Comparison of ENCODE assay signal across 24 cellular contexts in the genomic region with DNA sequence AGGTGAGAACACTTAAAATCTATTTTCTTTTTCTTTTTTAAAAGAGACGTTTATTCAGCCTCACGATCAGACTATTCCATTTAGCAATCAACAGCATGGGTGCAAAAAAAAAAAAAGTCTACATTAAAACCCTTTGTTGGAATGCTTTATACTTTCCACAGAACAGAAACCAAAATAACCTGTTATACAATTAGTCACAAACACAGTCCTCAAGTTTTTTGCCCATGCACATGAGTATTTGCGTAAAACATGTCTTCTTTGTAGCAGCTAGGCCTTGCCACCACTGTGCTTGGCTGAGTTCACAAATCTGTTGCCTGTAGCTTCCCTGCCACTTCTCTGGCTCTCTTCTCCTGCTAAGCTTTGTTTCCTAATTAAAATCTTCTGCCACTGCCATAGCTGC. TPM values are rescaled to one million over a fixed set of nuclear protein-coding genes. Genes with fewer than 3 reads are reported as not detected.
DNase-seq lines count a peak whose midpoint lies in the region; ATAC-seq, FAIRE-seq and TF ChIP-seq lines count a peak whose summit lies in the region.
"Had no signal": no experiment of that assay in that cellular context is flagged by ENCODE, and none has a peak within 500 bp of the region (broad histone marks: within the 10 kb centered on the region; RNA-seq: fewer than 3 reads in every experiment).

No MANE protein-coding gene starts in this region.

- POLR2A ChIA-PET in activated CD4-positive, alpha-beta memory T cell treated with anti-CD3 and anti-CD28 coated beads for 36 hours (lab: Charles Lee) = interaction anchor here (1.0 to 1.1 kb wide), 2 partner anchors 30 to 35 kb away, joined by 3 read pairs; no protein-coding TSS in a partner anchor

- intact Hi-C loops in activated CD4-positive, alpha-beta memory T cell treated with anti-CD3 and anti-CD28 coated beads for 36 hours (cut with micrococcal nuclease) = loop anchor here (1.0 kb wide), 1 partner anchor 217 kb away; no protein-coding TSS in a partner anchor
- intact Hi-C loops in spleen (cut with DNase I; ENCODE audit: low total_unique reads) = no loop called here

- no peaks in the 10 kb centered on the region for H3K27me3 Mint-ChIP-seq in activated T-cell treated with anti-CD3 and anti-CD28 coated beads, Interleukin-2, amount 50 U/mL, for 72 hours (ENCODE audit: low read depth)
- peaks cover 2% of the 10 kb centered on the region for H3K27me3 Mint-ChIP-seq in activated CD4-positive, alpha-beta memory T cell treated with anti-CD3 and anti-CD28 coated beads for 36 hours
- H3K27me3 Mint-ChIP-seq: IgD-negative memory B cell; stimulated activated memory B cell treated with anti-CD40 and anti-IgM and Interleukin-4, amounts not matched to agents 10 μg/mL and 1 μg/mL and 100 μg/mL, for 72 hours had no signal

- no peak for TF ChIP-seq POLR2A in spleen (IDR thresholded peaks at IDR 0.05)

- H3K4me1 ChIP-seq in spleen = peaks cover 0 to 42% (median 22%) of the 10 kb centered on the region in 6 donors
- H3K4me1 ChIP-seq: colonic mucosa, gastrocnemius medialis, SJCRH30 had no signal

- H3K9me3 Mint-ChIP-seq in activated T-cell treated with anti-CD3 and anti-CD28 coated beads, Interleukin-2, amount 50 U/mL, for 72 hours = no peaks in the 10 kb centered on the region
- peaks cover 4% of the 10 kb centered on the region for H3K9me3 Mint-ChIP-seq in activated CD4-positive, alpha-beta memory T cell treated with anti-CD3 and anti-CD28 coated beads for 36 hours
- H3K9me3 Mint-ChIP-seq: IgD-negative memory B cell; stimulated activated memory B cell treated with anti-CD40 and anti-IgM and Interleukin-4, amounts not matched to agents 10 μg/mL and 1 μg/mL and 100 μg/mL, for 72 hours had no signal

- H3K4me1 Mint-ChIP-seq in activated T-cell treated with anti-CD3 and anti-CD28 coated beads, Interleukin-2, amount 50 U/mL, for 72 hours (ENCODE audit: low read depth) = peaks cover 13% of the 10 kb centered on the region
- peaks cover 36% of the 10 kb centered on the region for H3K4me1 Mint-ChIP-seq in activated CD4-positive, alpha-beta memory T cell treated with anti-CD3 and anti-CD28 coated beads for 36 hours (ENCODE audit: low read depth)
- H3K4me1 Mint-ChIP-seq: stimulated activated memory B cell treated with anti-CD40 and anti-IgM and Interleukin-4, amounts not matched to agents 10 μg/mL and 1 μg/mL and 100 μg/mL, for 72 hours had no signal

- H3K27ac ChIP-seq in spleen = peak overlapping the region; percentile 8 to 81 (median 35)
- H3K27ac ChIP-seq: brain microvascular endothelial cell, C4-2B, colonic mucosa, esophagus squamous epithelium, gastrocnemius medialis, GM23248, hepatocyte, SJCRH30, thoracic aorta had no signal

- H3K4me3 ChIP-seq in bronchial epithelial cell (ENCODE audit: low read depth, low read length) (no peak overlapping the region), spleen (no peak overlapping the region)
- H3K4me3 ChIP-seq: colonic mucosa, esophagus squamous epithelium, gastrocnemius medialis, GM23248, hepatocyte, SJCRH30, skin epidermis, thoracic aorta had no signal

- H3K9me3 ChIP-seq in spleen = no peaks in the 10 kb centered on the region
- H3K9me3 ChIP-seq: colonic mucosa, esophagus squamous epithelium, gastrocnemius medialis, SJCRH30, thoracic aorta had no signal

- H3K27ac Mint-ChIP-seq in activated T-cell treated with anti-CD3 and anti-CD28 coated beads, Interleukin-2, amount 50 U/mL, for 72 hours = peak overlapping the region; percentile 96
- peak overlapping the region; percentile 87 for H3K27ac Mint-ChIP-seq in activated CD4-positive, alpha-beta memory T cell treated with anti-CD3 and anti-CD28 coated beads for 36 hours
- H3K27ac Mint-ChIP-seq: stimulated activated memory B cell treated with anti-CD40 and anti-IgM and Interleukin-4, amounts not matched to agents 10 μg/mL and 1 μg/mL and 100 μg/mL, for 72 hours had no signal

- H3K27me3 ChIP-seq in bronchial epithelial cell (ENCODE audit: control insufficient read depth, insufficient read depth, low read length) (no peaks in the 10 kb centered on the region), spleen (replicated peaks in 1 of 7) (no peaks in the 10 kb centered on the region)
- H3K27me3 ChIP-seq: brain microvascular endothelial cell, colonic mucosa, esophagus squamous epithelium, gastrocnemius medialis, hepatocyte, SJCRH30 had no signal

- H3K4me3 Mint-ChIP-seq in activated T-cell treated with anti-CD3 and anti-CD28 coated beads, Interleukin-2, amount 50 U/mL, for 72 hours = peak overlapping the region; percentile 29 to 60
- H3K4me3 Mint-ChIP-seq in activated CD4-positive, alpha-beta memory T cell treated with anti-CD3 and anti-CD28 coated beads for 36 hours = no peak overlapping the region
- H3K4me3 Mint-ChIP-seq: IgD-negative memory B cell; stimulated activated memory B cell treated with anti-CD40 and anti-IgM and Interleukin-4, amounts not matched to agents 10 μg/mL and 1 μg/mL and 100 μg/mL, for 72 hours had no signal

- CTCF ChIA-PET in activated CD4-positive, alpha-beta memory T cell treated with anti-CD3 and anti-CD28 coated beads for 36 hours (lab: Charles Lee) = interaction anchor here (0.7 to 4.3 kb wide), 7 partner anchors 10 to 77 kb away, joined by 3 to 39 read pairs (median 5); a partner anchor contains a TSS

- no peak for DNase-seq in activated T-cell treated with anti-CD3 and anti-CD28 coated beads, Interleukin-2, amount 50 U/mL, for 72 hours
- DNase-seq in activated T-cell treated with anti-CD3 and anti-CD28 coated beads for 4 hours (no peak), bronchial epithelial cell (ENCODE audit: low read depth) (peak; percentile 6), spleen (no peak), NK-92 (lab: John Stamatoyannopoulos, UW; ENCODE audit: unreplicated experiment) (no peak)
- DNase-seq in activated CD4-positive, alpha-beta memory T cell treated with anti-CD3 and anti-CD28 coated beads for 36 hours = no peak
- DNase-seq: brain microvascular endothelial cell, colonic mucosa, DMS 273 treated with DMSO at 0.1 percent for 48 hours, esophagus squamous epithelium, gastrocnemius medialis, GM23248, NCI-H1092 treated with DMSO at 0.1 percent for 48 hours, NCI-H1930, NCI-H526 treated with DMSO at 0.1 percent for 48 hours, SJCRH30 had no signal

- ATAC-seq in activated T-cell treated with anti-CD3 and anti-CD28 coated beads, Interleukin-2, amount 50 U/mL, for 72 hours (replicated peaks in 1 of 2) = no peak
- no peak for ATAC-seq in GM19035 (IDR thresholded peaks at IDR 0.05; ENCODE audit: unreplicated experiment)
- ATAC-seq: gastrocnemius medialis; left lobe of liver; stimulated activated memory B cell treated with anti-CD40 and anti-IgM and Interleukin-4, amounts not matched to agents 10 μg/mL and 1 μg/mL and 100 μg/mL, for 72 hours had no signal

- no peak for FAIRE-seq in bronchial epithelial cell (lab: Jason Lieb, UNC)

- WGBS in spleen, 5 donors = 83 to 91% (median 90%) methylated on average over 3 of the region's 3 CpGs

- no peaks in the 10 kb centered on the region for H3K36me3 ChIP-seq in bronchial epithelial cell (ENCODE audit: control insufficient read depth, insufficient read depth, low read length)
- H3K36me3 ChIP-seq in spleen = no peaks in the 10 kb centered on the region
- H3K36me3 ChIP-seq: brain microvascular endothelial cell, colonic mucosa, esophagus squamous epithelium, gastrocnemius medialis, SJCRH30, thoracic aorta had no signal

- TF ChIP-seq CTCF in bronchial epithelial cell (IDR thresholded peaks at IDR 0.05; ENCODE audit: insufficient read depth, low read length, severe bottlenecking) = no peak
- TF ChIP-seq CTCF in spleen (IDR thresholded peaks at IDR 0.05 in 8 of 11, conservative IDR thresholded peaks at IDR 0.05 in 3 of 11) = no peak

- peaks cover 1 to 4% of the 10 kb centered on the region in 2 donors for H3K36me3 Mint-ChIP-seq in activated T-cell treated with anti-CD3 and anti-CD28 coated beads, Interleukin-2, amount 50 U/mL, for 72 hours (ENCODE audit: insufficient read depth in 2 of 2)
- H3K36me3 Mint-ChIP-seq in activated CD4-positive, alpha-beta memory T cell treated with anti-CD3 and anti-CD28 coated beads for 36 hours = peaks cover 10% of the 10 kb centered on the region
- H3K36me3 Mint-ChIP-seq: IgD-negative memory B cell; stimulated activated memory B cell treated with anti-CD40 and anti-IgM and Interleukin-4, amounts not matched to agents 10 μg/mL and 1 μg/mL and 100 μg/mL, for 72 hours had no signal

RNA-seq across cellular contexts. Expression of a gene that starts 37.8 kb away (rescaled TPM):
- total RNA-seq in activated T-cell treated with anti-CD3 and anti-CD28 coated beads, Interleukin-2, amount 50 U/mL, for 72 hours = 1 to 10 TPM; 2.5 to 5.5 TPM
- total RNA-seq in activated CD4-positive, alpha-beta memory T cell treated with anti-CD3 and anti-CD28 coated beads for 36 hours = 1 to 10 TPM; 4.4 to 5.4 TPM
- total RNA-seq in bronchial epithelial cell = under 0.01 TPM in 1 of 2 replicates, not detected in the other
- total RNA-seq in spleen = 10 to 100 TPM; 15.7 to 35.9 (median 30.3) TPM
- polyA plus RNA-seq in spleen = 1 to 10 TPM; 2.0 to 5.1 (median 3.7) TPM
- total RNA-seq: GM23248 had no signal
